ENCODE assay signal across 8 cellular contexts in genomic region chr11:79708319-79708928, GRCh38.
DNase-seq lines count a peak whose midpoint lies in the region; FAIRE-seq and TF ChIP-seq lines count a peak whose summit lies in the region.

No MANE protein-coding gene starts in this region.

- H3K4me1 ChIP-seq in OCI-LY7 (ENCODE audit: insufficient read depth, low read length, poor library complexity, severe bottlenecking) (no peaks in the 10 kb centered on the region), stomach (no peaks in the 10 kb centered on the region)
- H3K4me1 ChIP-seq in CD8-positive, alpha-beta memory T cell (ENCODE audit: insufficient read depth, low read length), result no peaks in the 10 kb centered on the region

- no peaks in the 10 kb centered on the region for H3K36me3 Mint-ChIP-seq in CD8-positive, alpha-beta memory T cell

- peaks cover 9 to 26% (median 13%) of the 10 kb centered on the region in 5 donors for H3K9me3 Mint-ChIP-seq in CD8-positive, alpha-beta memory T cell

- no peak overlapping the region for H3K4me2 ChIP-seq in OCI-LY7 (ENCODE audit: low read length)

- H3K27ac Mint-ChIP-seq in CD8-positive, alpha-beta memory T cell, result no peak overlapping the region

- no peaks in the 10 kb centered on the region for H3K79me2 ChIP-seq in OCI-LY7 (ENCODE audit: insufficient read depth, low read depth, low read length)

- H3K27me3 ChIP-seq in stomach, result no peaks in the 10 kb centered on the region
- no peaks in the 10 kb centered on the region for H3K27me3 ChIP-seq in CD8-positive, alpha-beta memory T cell (ENCODE audit: insufficient read depth, low read length, poor library complexity, severe bottlenecking)

- H3K4me3 Mint-ChIP-seq in CD8-positive, alpha-beta memory T cell, result peak overlapping the region in 1 of 7 donors; percentile 46

- DNase-seq in COLO829 (ENCODE audit: low spot score), result peak; percentile 34
- peak; percentile 8 for DNase-seq in GM19239 (ENCODE audit: insufficient read length, low spot score)
- peak; percentile 64 for DNase-seq in HT1080 (ENCODE audit: low read depth)
- peak; percentile 19 for DNase-seq in OCI-LY7 (ENCODE audit: low spot score)
- DNase-seq in fibroblast of pulmonary artery (ENCODE audit: low read depth), result peak; percentile 28
- DNase-seq in stomach, result no peak
- DNase-seq in CD8-positive, alpha-beta memory T cell, result no peak
- no peak for DNase-seq in activated CD8-positive, alpha-beta memory T cell treated with anti-CD3 and anti-CD28 coated beads, Interleukin-2, amount 50 U/mL, for 48 hours

- FAIRE-seq in GM19239 (lab: Jason Lieb, UNC), result peak; percentile 11

- BruUV-seq in OCI-LY7 (replicated peaks; lab: Mats Ljungman, UMichigan), result no TSS peak

- TF ChIP-seq EP300 in stomach (IDR thresholded peaks at IDR 0.05), result no peak

- H3K36me3 ChIP-seq in OCI-LY7 (ENCODE audit: insufficient read depth, low read length) (no peaks in the 10 kb centered on the region), stomach (no peaks in the 10 kb centered on the region)
- H3K36me3 ChIP-seq in CD8-positive, alpha-beta memory T cell (ENCODE audit: insufficient read depth, low read length), result no peaks in the 10 kb centered on the region

- intact Hi-C loops in OCI-LY7 (cut with micrococcal nuclease; ENCODE audit: unreplicated experiment), result no loop called here
- intact Hi-C loops in stomach (cut with DNase I; ENCODE audit: low total_unique reads), result no loop called here

- CTCF ChIA-PET in OCI-LY7 (lab: Charles Lee; ENCODE audit: unreplicated experiment), result no interaction called here
- CTCF ChIA-PET in CD8-positive, alpha-beta memory T cell (lab: Charles Lee), result no interaction called here

- H3K4me3 ChIP-seq in OCI-LY7 (ENCODE audit: low read depth, low read length, poor library complexity, severe bottlenecking) (no peak overlapping the region), fibroblast of pulmonary artery (replicated peaks; ENCODE audit: low read depth, low read length) (no peak overlapping the region), stomach (no peak overlapping the region)
- H3K4me3 ChIP-seq in CD8-positive, alpha-beta memory T cell (ENCODE audit: low read length), result no peak overlapping the region

- no peaks in the 10 kb centered on the region for H3K9me2 ChIP-seq in OCI-LY7 (ENCODE audit: insufficient read depth, low read length)

- no peaks in the 10 kb centered on the region for H4K20me1 ChIP-seq in OCI-LY7 (ENCODE audit: insufficient read depth, low read length)

- H2AFZ ChIP-seq in OCI-LY7 (ENCODE audit: low read length), result no peak overlapping the region

- TF ChIP-seq CTCF in OCI-LY7 (conservative IDR thresholded peaks at IDR 0.05; ENCODE audit: low read length), result peak; percentile 70
- peak; percentile 28 for TF ChIP-seq CTCF in fibroblast of pulmonary artery (IDR thresholded peaks at IDR 0.05; ENCODE audit: low read length, missing control alignments)
- peak in 3 of 7 experiments; percentile 19 to 36 (median 26) for TF ChIP-seq CTCF in stomach (IDR thresholded peaks at IDR 0.05)

- H3K27me3 Mint-ChIP-seq in CD8-positive, alpha-beta memory T cell, result no peaks in the 10 kb centered on the region

- H3K27ac ChIP-seq in OCI-LY7 (ENCODE audit: low read depth, low read length, poor library complexity, severe bottlenecking), result no peak overlapping the region
- H3K27ac ChIP-seq in stomach, result no peak overlapping the region
- H3K27ac ChIP-seq in CD8-positive, alpha-beta memory T cell (ENCODE audit: low read depth, low read length), result no peak overlapping the region

- H3K4me1 Mint-ChIP-seq in CD8-positive, alpha-beta memory T cell, result no peaks in the 10 kb centered on the region

- WGBS in stomach, 5 donors, result 47 to 54% (median 49%) methylated on average over 10 of the region's 10 CpGs

- no peak for TF ChIP-seq POLR2A in stomach (IDR thresholded peaks at IDR 0.05)

- H3K9me3 ChIP-seq in OCI-LY7 (ENCODE audit: low read length) (no peaks in the 10 kb centered on the region), stomach (peaks cover 0 to 21% (median 4%) of the 10 kb centered on the region in 4 donors)
- no peaks in the 10 kb centered on the region for H3K9me3 ChIP-seq in CD8-positive, alpha-beta memory T cell (ENCODE audit: low read length)

- POLR2A ChIA-PET in OCI-LY7 (lab: Charles Lee), result no interaction called here
- POLR2A ChIA-PET in CD8-positive, alpha-beta memory T cell (lab: Charles Lee), result no interaction called here

Comparison
In these comparisons a context has a peak if more than half of its experiments do, and no peak if none do; other contexts are left out.
1. DNase-seq: peak in COLO829 (single experiment), GM19239 (single experiment), HT1080 (single experiment), OCI-LY7 (single experiment) and fibroblast of pulmonary artery (single experiment); none in stomach (single experiment), CD8-positive, alpha-beta memory T cell (0 of 5) and activated CD8-positive, alpha-beta memory T cell treated with anti-CD3 and anti-CD28 coated beads, Interleukin-2, amount 50 U/mL, for 48 hours (single experiment).